13 cellular contexts compared by ENCODE assay signal in genomic region chr7:107998660-107999480, GRCh38. TPM values are rescaled to one million over a fixed set of nuclear protein-coding genes. Genes with fewer than 3 reads are reported as not detected.
DNase-seq lines count a peak whose midpoint lies in the region; ATAC-seq and TF ChIP-seq lines count a peak whose summit lies in the region.
"Had no signal": no experiment of that assay in that cellular context is flagged by ENCODE, and none has a peak within 500 bp of the region (broad histone marks: within the 10 kb centered on the region; RNA-seq: fewer than 3 reads in every experiment).

No MANE protein-coding gene starts in this region.

- peak overlapping the region in 1 of 2 donors; percentile 14 for H3K9ac ChIP-seq in colonic mucosa (ENCODE audit: low read depth in 2 of 2, low read length in 2 of 2)

- in situ Hi-C loops in transverse colon (cut with MboI; ENCODE audit: low pct_ligation_motif_present in 1 of 4, low pct_unique_long_range_greater_than_20kb in 1 of 4, low sequenced_read_pairs in 3 of 4): no loop called here

- H3K9me3 ChIP-seq in RWPE2 (ENCODE audit: severe bottlenecking): no peaks in the 10 kb centered on the region
- H3K9me3 ChIP-seq in colonic mucosa: no peaks in the 10 kb centered on the region
- H3K9me3 ChIP-seq in lower lobe of right lung: no peaks in the 10 kb centered on the region
- no peaks in the 10 kb centered on the region for H3K9me3 ChIP-seq in transverse colon

- intact Hi-C loops in colonic mucosa (cut with DNase I) (loop anchor here (5.0 kb wide), 1 partner anchor 98 kb away; no protein-coding TSS in a partner anchor), lower lobe of right lung (cut with DNase I) (no loop called here), transverse colon (cut with DNase I; ENCODE audit: low total_unique reads) (no loop called here)

- H3K4me1 ChIP-seq in RWPE2 (ENCODE audit: insufficient read depth, poor library complexity, severe bottlenecking) (peaks cover 70% of the 10 kb centered on the region), colonic mucosa (peaks cover 21% of the 10 kb centered on the region), lower lobe of right lung (peaks cover 58% of the 10 kb centered on the region), transverse colon (peaks cover 30 to 75% (median 63%) of the 10 kb centered on the region in 4 donors)

- DNase-seq in RWPE2 (ENCODE audit: low spot score) (no peak), colonic mucosa (no peak), lower lobe of right lung (no peak), transverse colon (no peak), NCI-H187 treated with DMSO at 0.1 percent for 48 hours (lab: John Stamatoyannopoulos, UW) (no peak)
- DNase-seq in effector CD4-positive, alpha-beta T cell: no peak
- DNase-seq: activated naive CD8-positive, alpha-beta T cell treated with anti-CD3 and anti-CD28 coated beads for 36 hours; H7; islet precursor cell; NCI-H2081; nucleus accumbens; stimulated activated CD4-positive, alpha-beta T cell treated with anti-CD3 and anti-CD28 coated beads, Interleukin-4, amount 100 ng/mL, for 24 hours had no signal

- ATAC-seq in RWPE2 (ENCODE audit: low read depth) (no peak), lower lobe of right lung (no peak), HG03095 (IDR thresholded peaks at IDR 0.05; ENCODE audit: unreplicated experiment) (no peak)

- TF ChIP-seq POLR2A in transverse colon (IDR thresholded peaks at IDR 0.05): no peak

- H3K4me3 ChIP-seq in RWPE2 (ENCODE audit: severe bottlenecking): no peak overlapping the region
- no peak overlapping the region for H3K4me3 ChIP-seq in colonic mucosa
- H3K4me3 ChIP-seq in lower lobe of right lung: peak overlapping the region; percentile 25
- H3K4me3 ChIP-seq in transverse colon: no peak overlapping the region

- no peak for TF ChIP-seq EP300 in transverse colon (IDR thresholded peaks at IDR 0.05; ENCODE audit: low read depth)

- peak overlapping the region; percentile 99 for H3K27ac ChIP-seq in RWPE2 (ENCODE audit: poor library complexity, severe bottlenecking)
- H3K27ac ChIP-seq in colonic mucosa: peak overlapping the region; percentile 86
- peak overlapping the region; percentile 38 for H3K27ac ChIP-seq in lower lobe of right lung
- H3K27ac ChIP-seq in transverse colon: peak overlapping the region; percentile 85 to 91 (median 88)

- 70 to 83% methylated on average over 2 to 3 of the region's 3 CpGs for WGBS in transverse colon (ENCODE audit: low coverage in 1 of 2), 2 donors

- H3K27me3 ChIP-seq in RWPE2 (ENCODE audit: insufficient read depth, poor library complexity, severe bottlenecking) (no peaks in the 10 kb centered on the region), colonic mucosa (no peaks in the 10 kb centered on the region), lower lobe of right lung (ENCODE audit: low read depth) (peaks cover 28% of the 10 kb centered on the region), transverse colon (peaks cover 14% of the 10 kb centered on the region)

- H3K36me3 ChIP-seq in RWPE2 (ENCODE audit: low read depth) (peaks cover 78% of the 10 kb centered on the region), colonic mucosa (no peaks in the 10 kb centered on the region), lower lobe of right lung (peaks cover 3% of the 10 kb centered on the region), transverse colon (no peaks in the 10 kb centered on the region)

- TF ChIP-seq CTCF in RWPE2 (IDR thresholded peaks at IDR 0.05; ENCODE audit: poor library complexity, severe bottlenecking) (no peak), colonic mucosa (IDR thresholded peaks at IDR 0.05) (no peak), lower lobe of right lung (IDR thresholded peaks at IDR 0.05) (no peak), transverse colon (IDR thresholded peaks at IDR 0.05) (no peak)

RNA-seq across cellular contexts. Expression of gene LAMB1, which starts 4.1 kb away (rescaled TPM):
- total RNA-seq in colonic mucosa (10 to 100 TPM; 91.6 to 96.7 TPM), lower lobe of right lung (104 TPM), transverse colon (100 to 1,000 TPM in 2 of 4 donors, 10 to 100 TPM in 2; 54.2 to 119 (median 90.3) TPM)

Comparison
In these comparisons a context has a peak if more than half of its experiments do, and no peak if none do; other contexts are left out.
1. H3K27ac ChIP-seq: peak in every context shown above with its lines; median percentile 99 in RWPE2; 88 in transverse colon; 86 in colonic mucosa; 38 in lower lobe of right lung.